Comparison of ENCODE assay signal across 7 cellular contexts in the genomic region with DNA sequence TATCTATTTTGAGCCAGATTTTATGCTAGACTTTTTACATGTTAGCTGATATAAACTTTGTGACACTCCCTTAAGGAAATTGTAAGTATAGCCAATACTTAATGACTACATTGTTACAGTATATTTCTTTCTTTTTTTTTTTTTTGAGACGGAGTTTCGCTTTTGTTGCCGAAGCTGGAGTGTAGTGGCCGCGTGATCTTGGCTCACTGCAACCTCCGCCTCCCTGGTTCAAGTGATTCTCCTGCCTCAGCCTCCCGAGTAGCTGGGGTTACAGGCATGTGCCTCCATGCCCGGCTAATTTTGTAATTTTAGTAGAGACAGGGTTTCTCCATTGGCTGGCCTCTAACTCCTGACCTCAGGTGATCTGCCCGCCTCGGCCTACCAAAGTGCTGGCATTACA. TPM values are rescaled to one million over a fixed set of nuclear protein-coding genes. Genes with fewer than 3 reads are reported as not detected.
DNase-seq lines count a peak whose midpoint lies in the region; ATAC-seq and TF ChIP-seq lines count a peak whose summit lies in the region.
"Not testable (repeated sequence)": the region's sequence is repeated elsewhere in the genome, so short reads cannot be mapped to it uniquely, and the experiment has no call there.

No MANE protein-coding gene starts in this region.

- H3K4me1 Mint-ChIP-seq in CD14-positive monocyte (peaks cover 49% of the 10 kb centered on the region), memory B cell (peaks cover 52% of the 10 kb centered on the region)
- peaks cover 52% of the 10 kb centered on the region for H3K4me1 Mint-ChIP-seq in T-helper 1 cell treated with Interleukin-12 subunit alpha and Interleukin-12 subunit beta and Interleukin-4 antibody, amounts not matched to agents 30 μg/mL and 1 μg/mL, for 36 hours (ENCODE audit: low read depth)
- peaks cover 63% of the 10 kb centered on the region for H3K4me1 Mint-ChIP-seq in activated CD4-positive, alpha-beta memory T cell treated with anti-CD3 and anti-CD28 coated beads, Interleukin-2, amount 10 ng/mL, durations not matched to agents 7 days and 5 days
- H3K4me1 Mint-ChIP-seq in activated naive CD8-positive, alpha-beta T cell treated with anti-CD3 and anti-CD28 coated beads, Interleukin-2, amount 10 ng/mL, durations not matched to agents 7 days and 5 days, result peaks cover 47% of the 10 kb centered on the region

- peaks cover 55% of the 10 kb centered on the region for H4K20me1 ChIP-seq in KMS-11 (ENCODE audit: insufficient read depth)

- not testable (repeated sequence) for H3K14ac ChIP-seq in trophoblast cell (ENCODE audit: low read length)

- H3K27me3 ChIP-seq in KMS-11 (ENCODE audit: insufficient read depth, low read depth); trophoblast cell (ENCODE audit: insufficient read depth, low read length): not testable (repeated sequence)

- H3K4me3 ChIP-seq in KMS-11 (IDR thresholded peaks at IDR 0.05; ENCODE audit: insufficient read depth, low read depth, low read length); trophoblast cell (ENCODE audit: low read depth, low read length): not testable (repeated sequence)

- not testable (repeated sequence) for H2BK5ac ChIP-seq in trophoblast cell (ENCODE audit: low read depth, low read length, poor library complexity)

- H3K4me3 Mint-ChIP-seq in CD14-positive monocyte; T-helper 1 cell treated with Interleukin-12 subunit alpha and Interleukin-12 subunit beta and Interleukin-4 antibody, amounts not matched to agents 30 μg/mL and 1 μg/mL, for 36 hours; activated naive CD8-positive, alpha-beta T cell treated with anti-CD3 and anti-CD28 coated beads, Interleukin-2, amount 10 ng/mL, durations not matched to agents 7 days and 5 days: not testable (repeated sequence)
- H3K4me3 Mint-ChIP-seq in activated CD4-positive, alpha-beta memory T cell treated with anti-CD3 and anti-CD28 coated beads, Interleukin-2, amount 10 ng/mL, durations not matched to agents 7 days and 5 days, result peak overlapping the region; percentile 39
- H3K4me3 Mint-ChIP-seq in memory B cell, result peak overlapping the region; percentile 56

- not testable (repeated sequence) for H2BK120ac ChIP-seq in trophoblast cell (ENCODE audit: insufficient read depth, low read length, poor library complexity)

- not testable (repeated sequence) for H2AK5ac ChIP-seq in trophoblast cell (ENCODE audit: low read length)

- not testable (repeated sequence) for DNase-seq in CD14-positive monocyte (ENCODE audit: low spot score); activated CD4-positive, alpha-beta memory T cell treated with anti-CD3 and anti-CD28 coated beads, Interleukin-2, amount 10 ng/mL, durations not matched to agents 7 days and 5 days; activated naive CD8-positive, alpha-beta T cell treated with anti-CD3 and anti-CD28 coated beads, Interleukin-2, amount 10 ng/mL, durations not matched to agents 7 days and 5 days; memory B cell (ENCODE audit: low spot score in 2 of 2); trophoblast cell

- H4K8ac ChIP-seq in trophoblast cell (ENCODE audit: low read depth, low read length), result not testable (repeated sequence)

- H3K9me3 Mint-ChIP-seq in CD14-positive monocyte; T-helper 1 cell treated with Interleukin-12 subunit alpha and Interleukin-12 subunit beta and Interleukin-4 antibody, amounts not matched to agents 30 μg/mL and 1 μg/mL, for 36 hours; activated CD4-positive, alpha-beta memory T cell treated with anti-CD3 and anti-CD28 coated beads, Interleukin-2, amount 10 ng/mL, durations not matched to agents 7 days and 5 days; activated naive CD8-positive, alpha-beta T cell treated with anti-CD3 and anti-CD28 coated beads, Interleukin-2, amount 10 ng/mL, durations not matched to agents 7 days and 5 days; memory B cell: not testable (repeated sequence)

- not testable (repeated sequence) for H3K9ac ChIP-seq in KMS-11; trophoblast cell (ENCODE audit: low read length)

- intact Hi-C loops in CD14-positive monocyte (cut with micrococcal nuclease), result not testable (repeated sequence)

- H3K4me1 ChIP-seq in KMS-11 (ENCODE audit: low read depth, poor library complexity, severe bottlenecking), result peaks cover 82% of the 10 kb centered on the region
- not testable (repeated sequence) for H3K4me1 ChIP-seq in trophoblast cell (ENCODE audit: control insufficient read depth in 1 of 2, insufficient read depth in 2 of 2, low read length in 2 of 2)

- not testable (repeated sequence) for H3K9me3 ChIP-seq in trophoblast cell (ENCODE audit: insufficient read depth, low read depth, low read length)

- not testable (repeated sequence) for H4K12ac ChIP-seq in trophoblast cell (ENCODE audit: low read depth, low read length)

- not testable (repeated sequence) for ATAC-seq in activated naive CD8-positive, alpha-beta T cell treated with anti-CD3 and anti-CD28 coated beads, Interleukin-2, amount 10 ng/mL, durations not matched to agents 7 days and 5 days (ENCODE audit: low read depth); memory B cell (ENCODE audit: low read depth)

- H3K36me3 Mint-ChIP-seq in CD14-positive monocyte, result peaks cover 0 to 14% of the 10 kb centered on the region in 2 donors
- not testable (repeated sequence) for H3K36me3 Mint-ChIP-seq in T-helper 1 cell treated with Interleukin-12 subunit alpha and Interleukin-12 subunit beta and Interleukin-4 antibody, amounts not matched to agents 30 μg/mL and 1 μg/mL, for 36 hours (ENCODE audit: low read depth); memory B cell
- H3K36me3 Mint-ChIP-seq in activated CD4-positive, alpha-beta memory T cell treated with anti-CD3 and anti-CD28 coated beads, Interleukin-2, amount 10 ng/mL, durations not matched to agents 7 days and 5 days (ENCODE audit: low read depth), result peaks cover 28% of the 10 kb centered on the region
- peaks cover 30% of the 10 kb centered on the region for H3K36me3 Mint-ChIP-seq in activated naive CD8-positive, alpha-beta T cell treated with anti-CD3 and anti-CD28 coated beads, Interleukin-2, amount 10 ng/mL, durations not matched to agents 7 days and 5 days

- H3K27me3 Mint-ChIP-seq in CD14-positive monocyte (ENCODE audit: low read depth in 3 of 3); T-helper 1 cell treated with Interleukin-12 subunit alpha and Interleukin-12 subunit beta and Interleukin-4 antibody, amounts not matched to agents 30 μg/mL and 1 μg/mL, for 36 hours (ENCODE audit: low read depth); activated CD4-positive, alpha-beta memory T cell treated with anti-CD3 and anti-CD28 coated beads, Interleukin-2, amount 10 ng/mL, durations not matched to agents 7 days and 5 days; activated naive CD8-positive, alpha-beta T cell treated with anti-CD3 and anti-CD28 coated beads, Interleukin-2, amount 10 ng/mL, durations not matched to agents 7 days and 5 days; memory B cell: not testable (repeated sequence)

- POLR2A ChIA-PET in activated CD4-positive, alpha-beta memory T cell treated with anti-CD3 and anti-CD28 coated beads, Interleukin-2, amount 10 ng/mL, durations not matched to agents 7 days and 5 days (lab: Charles Lee), result interaction anchor here (2.6 kb wide), 1 partner anchor 12 kb away, joined by 25 read pairs; the partner anchor contains the start of genes NAA15 and NDUFC1
- POLR2A ChIA-PET in activated naive CD8-positive, alpha-beta T cell treated with anti-CD3 and anti-CD28 coated beads, Interleukin-2, amount 10 ng/mL, durations not matched to agents 7 days and 5 days (lab: Charles Lee), result interaction anchor here (2.9 kb wide), 1 partner anchor 11 kb away, joined by 15 read pairs; the partner anchor contains the start of genes NAA15 and NDUFC1

- no CpG with 5 or more reads among the region's 10 CpGs for WGBS in trophoblast cell (ENCODE audit: extremely low coverage, insufficient coverage, insufficient read length)

- H2AFZ ChIP-seq in KMS-11 (ENCODE audit: low read depth); trophoblast cell (ENCODE audit: insufficient read depth, low read length, poor library complexity): not testable (repeated sequence)

- H3K79me2 ChIP-seq in KMS-11 (ENCODE audit: insufficient read depth, low read depth) (peaks cover 100% of the 10 kb centered on the region), trophoblast cell (ENCODE audit: control insufficient read depth, insufficient read depth, low read length, poor library complexity) (peaks cover 10% of the 10 kb centered on the region)

- H3K27ac ChIP-seq in KMS-11; trophoblast cell (ENCODE audit: low read depth, low read length): not testable (repeated sequence)

- H3K4me2 ChIP-seq in KMS-11, result 0 out of 2 replicates have a peak overlapping the region, but pooled peaks have one; percentile 12
- H3K4me2 ChIP-seq in trophoblast cell (ENCODE audit: low read length), result not testable (repeated sequence)

- not testable (repeated sequence) for H2BK12ac ChIP-seq in trophoblast cell (ENCODE audit: low read length)

- not testable (repeated sequence) for TF ChIP-seq CTCF in CD14-positive monocyte (IDR thresholded peaks at IDR 0.05); KMS-11 (conservative IDR thresholded peaks at IDR 0.05; ENCODE audit: low read depth, low read length)

- CTCF ChIA-PET in activated CD4-positive, alpha-beta memory T cell treated with anti-CD3 and anti-CD28 coated beads, Interleukin-2, amount 10 ng/mL, durations not matched to agents 7 days and 5 days (lab: Charles Lee), result interaction anchor here (1.1 to 2.6 kb wide), 3 partner anchors 13 to 283 kb away, joined by 3 to 12 read pairs (median 4); partner anchors contain the start of gene NAA15

- not testable (repeated sequence) for H4K91ac ChIP-seq in trophoblast cell (ENCODE audit: low read depth, low read length)

- H3K27ac Mint-ChIP-seq in CD14-positive monocyte (peak overlapping the region in 5 of 7 donors; percentile 44 to 78 (median 57)), memory B cell (peak overlapping the region; percentile 76)
- H3K27ac Mint-ChIP-seq in T-helper 1 cell treated with Interleukin-12 subunit alpha and Interleukin-12 subunit beta and Interleukin-4 antibody, amounts not matched to agents 30 μg/mL and 1 μg/mL, for 36 hours, result peak overlapping the region; percentile 6
- peak overlapping the region; percentile 61 for H3K27ac Mint-ChIP-seq in activated CD4-positive, alpha-beta memory T cell treated with anti-CD3 and anti-CD28 coated beads, Interleukin-2, amount 10 ng/mL, durations not matched to agents 7 days and 5 days
- peak overlapping the region; percentile 17 for H3K27ac Mint-ChIP-seq in activated naive CD8-positive, alpha-beta T cell treated with anti-CD3 and anti-CD28 coated beads, Interleukin-2, amount 10 ng/mL, durations not matched to agents 7 days and 5 days

- not testable (repeated sequence) for H3K36me3 ChIP-seq in KMS-11 (ENCODE audit: insufficient read depth); trophoblast cell (ENCODE audit: control insufficient read depth in 1 of 2, insufficient read depth in 2 of 2, low read length in 2 of 2)

- H3K79me1 ChIP-seq in trophoblast cell (ENCODE audit: low read length), result not testable (repeated sequence)

- H3K18ac ChIP-seq in trophoblast cell (ENCODE audit: low read length), result not testable (repeated sequence)

- peak overlapping the region; percentile 24 for H3K4ac ChIP-seq in trophoblast cell (ENCODE audit: low read depth, low read length)

- H3K23ac ChIP-seq in trophoblast cell (ENCODE audit: low read length), result not testable (repeated sequence)

RNA-seq across cellular contexts. Expression of gene NDUFC1, which starts 11.1 kb away (rescaled TPM):
- polyA plus RNA-seq in CD14-positive monocyte, result 100 to 1,000 TPM; 123 to 134 TPM
- total RNA-seq in activated CD4-positive, alpha-beta memory T cell treated with anti-CD3 and anti-CD28 coated beads, Interleukin-2, amount 10 ng/mL, durations not matched to agents 7 days and 5 days, result 10 to 100 TPM; 35.7 to 36.1 TPM
- 10 to 100 TPM; 34.6 to 36.5 TPM for total RNA-seq in activated naive CD8-positive, alpha-beta T cell treated with anti-CD3 and anti-CD28 coated beads, Interleukin-2, amount 10 ng/mL, durations not matched to agents 7 days and 5 days
- polyA plus RNA-seq in trophoblast cell (2013), result 108 and 115 TPM in 2 replicates

RNA-seq across cellular contexts. Expression of gene NAA15, which starts 12.1 kb away (rescaled TPM):
- polyA plus RNA-seq in CD14-positive monocyte, result 10 to 100 TPM in 1 of 2 donors, 1 to 10 TPM in 1; 8.8 to 20.2 TPM
- total RNA-seq in activated CD4-positive, alpha-beta memory T cell treated with anti-CD3 and anti-CD28 coated beads, Interleukin-2, amount 10 ng/mL, durations not matched to agents 7 days and 5 days, result 10 to 100 TPM; 45.7 to 52.5 TPM
- total RNA-seq in activated naive CD8-positive, alpha-beta T cell treated with anti-CD3 and anti-CD28 coated beads, Interleukin-2, amount 10 ng/mL, durations not matched to agents 7 days and 5 days, result 10 to 100 TPM; 42.1 to 50.3 TPM
- polyA plus RNA-seq in trophoblast cell (2013), result 22.1 and 23.3 TPM in 2 replicates

RNA-seq across cellular contexts. Expression of gene MGARP, which starts 33.4 kb away (rescaled TPM):
- polyA plus RNA-seq in CD14-positive monocyte, result under 1 TPM in 1 of 2 donors, not detected in 1; 0.19 TPM
- not detected for total RNA-seq in activated CD4-positive, alpha-beta memory T cell treated with anti-CD3 and anti-CD28 coated beads, Interleukin-2, amount 10 ng/mL, durations not matched to agents 7 days and 5 days
- total RNA-seq in activated naive CD8-positive, alpha-beta T cell treated with anti-CD3 and anti-CD28 coated beads, Interleukin-2, amount 10 ng/mL, durations not matched to agents 7 days and 5 days, result under 1 TPM in 1 of 2 experiments, not detected in 1; 0.22 TPM
- 0.06 and 0.14 TPM in 2 replicates for polyA plus RNA-seq in trophoblast cell (2013)

Comparison
In these comparisons a context has a peak if more than half of its experiments do, and no peak if none do; other contexts are left out.
1. H3K27ac Mint-ChIP-seq: peak in every context shown above with its lines; median percentile 76 in memory B cell; 61 in activated CD4-positive, alpha-beta memory T cell treated with anti-CD3 and anti-CD28 coated beads, Interleukin-2, amount 10 ng/mL, durations not matched to agents 7 days and 5 days; 57 in CD14-positive monocyte; 17 in activated naive CD8-positive, alpha-beta T cell treated with anti-CD3 and anti-CD28 coated beads, Interleukin-2, amount 10 ng/mL, durations not matched to agents 7 days and 5 days; 6 in T-helper 1 cell treated with Interleukin-12 subunit alpha and Interleukin-12 subunit beta and Interleukin-4 antibody, amounts not matched to agents 30 μg/mL and 1 μg/mL, for 36 hours.